21 cellular contexts compared by ENCODE assay signal in genomic region chr5:14960120-14960462, GRCh38.
"Had no signal": no experiment of that assay in that cellular context is flagged by ENCODE, and none has a peak within 500 bp of the region (broad histone marks: within the 10 kb centered on the region; RNA-seq: fewer than 3 reads in every experiment).

No MANE protein-coding gene starts in this region.

- H3K9me3 ChIP-seq: left ventricle myocardium inferior, lower lobe of right lung, psoas muscle, right lobe of liver, spleen, transverse colon had no signal

- H3K27me3 Mint-ChIP-seq: stimulated activated memory B cell treated with anti-CD40 and anti-IgM and Interleukin-4, amounts not matched to agents 10 μg/mL and 1 μg/mL and 100 μg/mL, for 72 hours had no signal

- H2AFZ ChIP-seq: hepatocyte had no signal

- H3K27me3 ChIP-seq: hepatocyte, right lobe of liver, spleen, transverse colon had no signal

- H3K4me3 ChIP-seq: hepatocyte, left ventricle myocardium inferior, lower lobe of right lung, psoas muscle, right lobe of liver, spleen, transverse colon had no signal

- DNase-seq: erythroblast; foreskin melanocyte; head of caudate nucleus; kidney; left cardiac atrium; left ventricle myocardium inferior; lower lobe of right lung; mesenchymal stem cell; naive B cell; psoas muscle; retina; right lobe of liver; spleen; stimulated activated CD4-positive, alpha-beta T cell treated with anti-CD3 and anti-CD28 coated beads, Interleukin-15, amount 100 ng/mL, for 24 hours; stimulated activated CD4-positive, alpha-beta T cell treated with anti-CD3 and anti-CD28 coated beads, Interleukin-1b, Interleukin-23, amount 100 ng/mL, for 48 hours; stimulated activated CD4-positive, alpha-beta T cell treated with anti-CD3 and anti-CD28 coated beads, Interleukin-4, amount 100 ng/mL, for 24 hours; transverse colon had no signal

- H3K4me2 ChIP-seq: hepatocyte had no signal

- H3K27ac Mint-ChIP-seq: nephron; stimulated activated memory B cell treated with anti-CD40 and anti-IgM and Interleukin-4, amounts not matched to agents 10 μg/mL and 1 μg/mL and 100 μg/mL, for 72 hours; stimulated activated naive CD8-positive, alpha-beta T cell treated with anti-CD3 and anti-CD28 coated beads, Interleukin-15, Interleukin-2, amounts not matched to agents 100 ng/mL and 50 ng/mL, for 24 hours had no signal

- H3K36me3 ChIP-seq: left ventricle myocardium inferior, lower lobe of right lung, right lobe of liver, spleen, transverse colon had no signal

- H3K36me3 Mint-ChIP-seq: naive B cell; stimulated activated memory B cell treated with anti-CD40 and anti-IgM and Interleukin-4, amounts not matched to agents 10 μg/mL and 1 μg/mL and 100 μg/mL, for 72 hours had no signal

- H3K9me3 Mint-ChIP-seq: naive B cell; nephron; stimulated activated memory B cell treated with anti-CD40 and anti-IgM and Interleukin-4, amounts not matched to agents 10 μg/mL and 1 μg/mL and 100 μg/mL, for 72 hours; stimulated activated naive CD8-positive, alpha-beta T cell treated with anti-CD3 and anti-CD28 coated beads, Interleukin-15, Interleukin-2, amounts not matched to agents 100 ng/mL and 50 ng/mL, for 24 hours had no signal

- H3K4me3 Mint-ChIP-seq: nephron; stimulated activated memory B cell treated with anti-CD40 and anti-IgM and Interleukin-4, amounts not matched to agents 10 μg/mL and 1 μg/mL and 100 μg/mL, for 72 hours; stimulated activated naive CD8-positive, alpha-beta T cell treated with anti-CD3 and anti-CD28 coated beads, Interleukin-15, Interleukin-2, amounts not matched to agents 100 ng/mL and 50 ng/mL, for 24 hours had no signal

- H3K79me2 ChIP-seq: hepatocyte had no signal

- H3K4me1 ChIP-seq: left ventricle myocardium inferior, lower lobe of right lung, psoas muscle, right lobe of liver, spleen, transverse colon had no signal

- H3K27ac ChIP-seq: hepatocyte, left ventricle myocardium inferior, lower lobe of right lung, psoas muscle, right lobe of liver, spleen, transverse colon had no signal

- H3K4me1 Mint-ChIP-seq: nephron had no signal
